In the genomic region with DNA sequence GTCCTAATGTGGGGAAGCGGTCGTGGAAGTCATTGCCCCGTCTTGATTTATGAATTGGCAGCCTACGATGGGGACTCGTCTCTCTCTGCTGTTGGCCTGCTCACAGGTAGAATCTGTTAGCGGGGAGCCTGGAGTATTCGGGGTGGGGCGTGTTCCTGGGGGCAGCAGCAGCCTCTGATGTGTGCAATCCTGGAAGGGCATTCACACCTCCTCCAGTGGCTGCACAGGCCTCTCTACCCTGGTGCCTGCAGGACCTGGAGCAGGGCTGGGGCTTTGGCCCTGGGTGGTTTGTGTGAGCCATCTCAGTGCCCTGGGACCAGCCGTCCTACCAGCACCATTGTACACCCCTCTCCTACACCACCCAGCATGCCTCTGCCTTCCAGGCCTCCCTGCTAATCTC, we compare ENCODE assay signal across 22 cellular contexts.
DNase-seq lines count a peak whose midpoint lies in the region; ATAC-seq and TF ChIP-seq lines count a peak whose summit lies in the region.
"Had no signal": no experiment of that assay in that cellular context is flagged by ENCODE, and none has a peak within 500 bp of the region (broad histone marks: within the 10 kb centered on the region; RNA-seq: fewer than 3 reads in every experiment).

No MANE protein-coding gene starts in this region.

- H3K9me3 ChIP-seq in right atrium auricular region: peaks cover 0 to 11% of the 10 kb centered on the region in 2 donors
- H3K9me3 ChIP-seq: A549, BE2C, HAP-1 had no signal

- H3K27me3 ChIP-seq in right atrium auricular region: no peaks in the 10 kb centered on the region
- H3K27me3 ChIP-seq: BE2C; BLaER1 treated with 17β-estradiol and CSF1 and Interleukin-3, amounts not matched to agents 10 nM and 100 nM had no signal

- no peak overlapping the region for H3K27ac ChIP-seq in right atrium auricular region
- H3K27ac ChIP-seq: A549; BLaER1 treated with 17β-estradiol and CSF1 and Interleukin-3, amounts not matched to agents 10 nM and 100 nM had no signal

- TF ChIP-seq CTCF in right atrium auricular region (IDR thresholded peaks at IDR 0.05): no peak
- no peak for TF ChIP-seq CTCF in progenitor cell of endocrine pancreas (IDR thresholded peaks at IDR 0.05; ENCODE audit: unreplicated experiment)

- no peaks in the 10 kb centered on the region for H3K27me3 Mint-ChIP-seq in progenitor cell of endocrine pancreas
- H3K27me3 Mint-ChIP-seq: CD4-positive, alpha-beta T cell had no signal

- no peak overlapping the region for H3K4me3 Mint-ChIP-seq in progenitor cell of endocrine pancreas (ENCODE audit: low read depth)
- H3K4me3 Mint-ChIP-seq: CD14-positive monocyte; CD4-positive, alpha-beta T cell; HFFc6 had no signal

- peaks cover 27% of the 10 kb centered on the region for H3K36me3 ChIP-seq in right atrium auricular region
- H3K36me3 ChIP-seq: HAP-1 had no signal

- peak; percentile 44 for DNase-seq in right atrium auricular region (ENCODE audit: low spot score)
- DNase-seq in left cardiac atrium: no peak
- peak; percentile 28 for DNase-seq in islet precursor cell
- no peak for DNase-seq in progenitor cell of endocrine pancreas (ENCODE audit: low spot score, unreplicated experiment)
- DNase-seq in NCI-H128 (lab: John Stamatoyannopoulos, UW; ENCODE audit: unreplicated experiment): no peak
- DNase-seq: 8988T; ACHN; AML-193; BE2C; Calu3; CD4-positive, alpha-beta T cell; COR-L47; DMS53; DMS79 treated with DMSO at 0.1 percent for 48 hours; GF-D8; GOT3; HFFc6 had no signal

- ATAC-seq in left cardiac atrium (no peak), GM18502 (IDR thresholded peaks at IDR 0.05; ENCODE audit: poor library complexity, unreplicated experiment) (no peak)
- ATAC-seq: A549 had no signal

- H3K36me3 Mint-ChIP-seq in progenitor cell of endocrine pancreas (ENCODE audit: insufficient read depth): peaks cover 13% of the 10 kb centered on the region

- no peak overlapping the region for H3K4me3 ChIP-seq in right atrium auricular region
- H3K4me3 ChIP-seq: A549; BLaER1 treated with 17β-estradiol and CSF1 and Interleukin-3, amounts not matched to agents 10 nM and 100 nM; HAP-1 had no signal

- intact Hi-C loops in left cardiac atrium (cut with DNase I): no loop called here

- H3K27ac Mint-ChIP-seq in progenitor cell of endocrine pancreas: peak overlapping the region; percentile 62
- H3K27ac Mint-ChIP-seq: CD4-positive, alpha-beta T cell; HFFc6 had no signal

- peaks cover 3% of the 10 kb centered on the region for H3K9me3 Mint-ChIP-seq in progenitor cell of endocrine pancreas (ENCODE audit: low read depth)

- H3K4me1 Mint-ChIP-seq in progenitor cell of endocrine pancreas (ENCODE audit: low read depth): no peaks in the 10 kb centered on the region
- H3K4me1 Mint-ChIP-seq: CD14-positive monocyte had no signal

- H3K4me1 ChIP-seq in right atrium auricular region: peaks cover 0 to 36% of the 10 kb centered on the region in 2 donors
- H3K4me1 ChIP-seq: A549 had no signal

Comparison
In these comparisons a context has a peak if more than half of its experiments do, and no peak if none do; other contexts are left out.
1. DNase-seq: peak in right atrium auricular region (single experiment) and islet precursor cell (single experiment); none in left cardiac atrium (single experiment), progenitor cell of endocrine pancreas (single experiment) and NCI-H128 (single experiment).